ENCODE assay signal across 40 cellular contexts in genomic region chr20:18783385-18783959, GRCh38. TPM values are rescaled to one million over a fixed set of nuclear protein-coding genes. Genes with fewer than 3 reads are reported as not detected.
"Had no signal": no experiment of that assay in that cellular context is flagged by ENCODE, and none has a peak within 500 bp of the region (broad histone marks: within the 10 kb centered on the region; RNA-seq: fewer than 3 reads in every experiment).

No MANE protein-coding gene starts in this region.

- H3K4me3 Mint-ChIP-seq: activated B cell treated with CpG ODN at 0.5 μM for 24 hours; activated CD4-positive, alpha-beta memory T cell treated with anti-CD3 and anti-CD28 coated beads for 36 hours; activated naive CD4-positive, alpha-beta T cell treated with anti-CD3 and anti-CD28 coated beads for 36 hours; activated T-cell treated with anti-CD3 and anti-CD28 coated beads, Interleukin-2, amount 50 U/mL, for 4 hours; activated T-helper 1 cell treated with anti-CD3 and anti-CD28 coated beads, Interleukin-12 subunit alpha, Interleukin-12 subunit beta, Interleukin-2, Interleukin-4 antibody, amounts not matched to agents 30 ng/mL and 10 ng/mL and 1 ng/mL, durations not matched to agents 14 hours and 24 hours and 36 hours; brain had no signal

- H3K4me1 Mint-ChIP-seq: activated B cell treated with CpG ODN at 0.5 μM for 24 hours, brain had no signal

- ATAC-seq: activated naive CD4-positive, alpha-beta T cell treated with anti-CD3 and anti-CD28 coated beads, Interleukin-2, amount 50 U/mL, for 72 hours; activated T-cell treated with anti-CD3 and anti-CD28 coated beads, Interleukin-2, amount 50 U/mL, for 4 hours; PC-3; Right ventricle myocardium inferior had no signal

- H3K36me3 Mint-ChIP-seq: activated CD4-positive, alpha-beta memory T cell treated with anti-CD3 and anti-CD28 coated beads for 36 hours had no signal

- DNase-seq: activated B cell treated with CpG ODN at 0.5 μM for 24 hours; activated CD4-positive, alpha-beta memory T cell treated with anti-CD3 and anti-CD28 coated beads for 36 hours; activated CD4-positive, alpha-beta T cell treated with anti-CD3 and anti-CD28 coated beads for 4 hours; activated CD4-positive, alpha-beta T cell treated with anti-CD3 and anti-CD28 coated beads, Interleukin-2, amount 50 U/mL, for 1 hour; activated CD4-positive, CD25-positive, alpha-beta regulatory T cell treated with anti-CD3 and anti-CD28 coated beads, Interleukin-2, amount 50 U/mL, for 72 hours; activated CD8-positive, alpha-beta memory T cell treated with anti-CD3 and anti-CD28 coated beads, Interleukin-2, amount 50 U/mL, for 4 hours; activated gamma-delta T cell treated with Interleukin-2 at 50 U/mL for 16 hours; activated naive CD4-positive, alpha-beta T cell treated with anti-CD3 and anti-CD28 coated beads for 36 hours; activated T-cell treated with anti-CD3 and anti-CD28 coated beads for 4 hours; activated T-cell treated with anti-CD3 and anti-CD28 coated beads, Interleukin-2, amount 50 U/mL, for 4 hours; adrenal gland; anterior cingulate cortex; central memory CD4-positive, alpha-beta T cell; Kasumi-1; KG1; MM.1S; MV-4-11; NCI-H1092; NCI-H146; NCI-H187; NCI-H2029 treated with DMSO at 0.1 percent for 48 hours; NCI-H2107; NCI-H2171; NCI-H510A; NCI-H526; NCI-H748 treated with DMSO at 0.1 percent for 48 hours; NK-92 treated with Interleukin-12 subunit alpha and Interleukin-12 subunit beta, amount 100 ng/mL, for 24 hours; PC-3; Peyer's patch; RPMI8226; SIG-M5; SW 1271; T-helper 1 cell; T-helper 2 cell; T-helper 9 cell had no signal

- H3K4me1 ChIP-seq: adrenal gland, Peyer's patch had no signal

- H3K36me3 ChIP-seq: adrenal gland, Peyer's patch had no signal

- H3K27ac Mint-ChIP-seq: activated B cell treated with CpG ODN at 0.5 μM for 24 hours; activated CD4-positive, alpha-beta memory T cell treated with anti-CD3 and anti-CD28 coated beads for 36 hours; activated naive CD4-positive, alpha-beta T cell treated with anti-CD3 and anti-CD28 coated beads for 36 hours; activated naive CD4-positive, alpha-beta T cell treated with anti-CD3 and anti-CD28 coated beads, Interleukin-2, amount 50 U/mL, for 72 hours; activated T-helper 1 cell treated with anti-CD3 and anti-CD28 coated beads, Interleukin-12 subunit alpha, Interleukin-12 subunit beta, Interleukin-2, Interleukin-4 antibody, amounts not matched to agents 30 ng/mL and 10 ng/mL and 1 ng/mL, durations not matched to agents 14 hours and 24 hours and 36 hours had no signal

- H3K27me3 ChIP-seq: adrenal gland, Peyer's patch had no signal

- H3K27ac ChIP-seq: adrenal gland, Peyer's patch, VCaP had no signal

- H3K9me3 Mint-ChIP-seq: activated naive CD4-positive, alpha-beta T cell treated with anti-CD3 and anti-CD28 coated beads for 36 hours; activated T-helper 1 cell treated with anti-CD3 and anti-CD28 coated beads, Interleukin-12 subunit alpha, Interleukin-12 subunit beta, Interleukin-2, Interleukin-4 antibody, amounts not matched to agents 30 ng/mL and 10 ng/mL and 1 ng/mL, durations not matched to agents 14 hours and 24 hours and 36 hours had no signal

- H3K9me3 ChIP-seq: adrenal gland, Peyer's patch had no signal

- H3K4me3 ChIP-seq: adrenal gland, Peyer's patch had no signal

RNA-seq across cellular contexts. Expression of gene SCP2D1, which starts 30.1 kb away (rescaled TPM):
- total RNA-seq: activated B cell treated with CpG ODN at 0.5 μM for 24 hours; activated CD4-positive, alpha-beta memory T cell treated with anti-CD3 and anti-CD28 coated beads for 36 hours; activated naive CD4-positive, alpha-beta T cell treated with anti-CD3 and anti-CD28 coated beads for 36 hours; activated T-cell treated with anti-CD3 and anti-CD28 coated beads, Interleukin-2, amount 50 U/mL, for 4 hours; activated T-helper 1 cell treated with anti-CD3 and anti-CD28 coated beads, Interleukin-12 subunit alpha, Interleukin-12 subunit beta, Interleukin-2, Interleukin-4 antibody, amounts not matched to agents 30 ng/mL and 10 ng/mL and 1 ng/mL, durations not matched to agents 14 hours and 24 hours and 36 hours; adrenal gland; PC-3; Peyer's patch; Right ventricle myocardium inferior had no signal
- polyA plus RNA-seq: adrenal gland had no signal
